Comparison of ENCODE assay signal across 18 cellular contexts in genomic region chr3:27844052-27844675, GRCh38.
DNase-seq lines count a peak whose midpoint lies in the region; ATAC-seq and TF ChIP-seq lines count a peak whose summit lies in the region.
"Had no signal": no experiment of that assay in that cellular context is flagged by ENCODE, and none has a peak within 500 bp of the region (broad histone marks: within the 10 kb centered on the region; RNA-seq: fewer than 3 reads in every experiment).

No MANE protein-coding gene starts in this region.

- H3K27ac Mint-ChIP-seq in activated CD4-positive, alpha-beta T cell treated with anti-CD3 and anti-CD28 coated beads, Interleukin-2, amount 10 ng/mL, durations not matched to agents 24 days and 14 days = peak overlapping the region; percentile 32
- no peak overlapping the region for H3K27ac Mint-ChIP-seq in activated T-helper 17 cell treated with anti-CD3 and anti-CD28 coated beads, Interleukin-2, amount 50 U/mL, for 72 hours
- H3K27ac Mint-ChIP-seq: B cell; CD8-positive, alpha-beta T cell had no signal

- no peaks in the 10 kb centered on the region for H3K4me1 ChIP-seq in heart left ventricle
- H3K4me1 ChIP-seq: BLaER1 treated with 17β-estradiol and CSF1 and Interleukin-3, amounts not matched to agents 10 nM and 100 nM; HAP-1 had no signal

- no peaks in the 10 kb centered on the region for H3K36me3 Mint-ChIP-seq in activated CD4-positive, alpha-beta T cell treated with anti-CD3 and anti-CD28 coated beads, Interleukin-2, amount 10 ng/mL, durations not matched to agents 24 days and 14 days (ENCODE audit: low read depth)
- H3K36me3 Mint-ChIP-seq in activated T-cell treated with anti-CD3 and anti-CD28 coated beads, Interleukin-2, amount 50 U/mL, for 4 hours (ENCODE audit: insufficient read depth) = no peaks in the 10 kb centered on the region
- H3K36me3 Mint-ChIP-seq in activated T-helper 17 cell treated with anti-CD3 and anti-CD28 coated beads, Interleukin-2, amount 50 U/mL, for 72 hours (ENCODE audit: low read depth) = no peaks in the 10 kb centered on the region
- H3K36me3 Mint-ChIP-seq: CD8-positive, alpha-beta T cell had no signal

- no peaks in the 10 kb centered on the region for H3K27me3 Mint-ChIP-seq in activated CD4-positive, alpha-beta T cell treated with anti-CD3 and anti-CD28 coated beads, Interleukin-2, amount 10 ng/mL, durations not matched to agents 24 days and 14 days
- no peaks in the 10 kb centered on the region for H3K27me3 Mint-ChIP-seq in activated T-cell treated with anti-CD3 and anti-CD28 coated beads, Interleukin-2, amount 50 U/mL, for 4 hours (ENCODE audit: low read depth)
- peaks cover 3% of the 10 kb centered on the region for H3K27me3 Mint-ChIP-seq in activated T-helper 17 cell treated with anti-CD3 and anti-CD28 coated beads, Interleukin-2, amount 50 U/mL, for 72 hours
- H3K27me3 Mint-ChIP-seq: B cell had no signal

- peaks cover 10% of the 10 kb centered on the region for H3K9me3 Mint-ChIP-seq in activated CD4-positive, alpha-beta T cell treated with anti-CD3 and anti-CD28 coated beads, Interleukin-2, amount 10 ng/mL, durations not matched to agents 24 days and 14 days
- H3K9me3 Mint-ChIP-seq in activated T-cell treated with anti-CD3 and anti-CD28 coated beads, Interleukin-2, amount 50 U/mL, for 4 hours = no peaks in the 10 kb centered on the region
- no peaks in the 10 kb centered on the region for H3K9me3 Mint-ChIP-seq in activated T-helper 17 cell treated with anti-CD3 and anti-CD28 coated beads, Interleukin-2, amount 50 U/mL, for 72 hours
- H3K9me3 Mint-ChIP-seq: CD8-positive, alpha-beta T cell had no signal

- no peak for DNase-seq in activated CD4-positive, alpha-beta T cell treated with anti-CD3 and anti-CD28 coated beads, Interleukin-2, amount 10 ng/mL, durations not matched to agents 24 days and 14 days
- DNase-seq in activated CD4-positive, alpha-beta T cell treated with anti-CD3 and anti-CD28 coated beads for 1 hour = no peak
- no peak for DNase-seq in activated T-cell treated with anti-CD3 and anti-CD28 coated beads, Interleukin-2, amount 50 U/mL, for 4 hours
- no peak for DNase-seq in activated T-cell treated with anti-CD3 and anti-CD28 coated beads, Interleukin-2, amount 50 U/mL, for 48 hours
- no peak for DNase-seq in stimulated activated CD4-positive, alpha-beta T cell treated with anti-CD3 and anti-CD28 coated beads, Interleukin-4, amount 100 ng/mL, for 4 hours
- no peak for DNase-seq in heart left ventricle
- DNase-seq: 8988T; Calu3; CD8-positive, alpha-beta T cell; DMS79 treated with DMSO at 0.1 percent for 48 hours; GF-D8; GM23248 had no signal

- no peak for TF ChIP-seq CTCF in heart left ventricle (IDR thresholded peaks at IDR 0.05)

- no peak overlapping the region for H3K4me3 Mint-ChIP-seq in activated CD4-positive, alpha-beta T cell treated with anti-CD3 and anti-CD28 coated beads, Interleukin-2, amount 10 ng/mL, durations not matched to agents 24 days and 14 days
- H3K4me3 Mint-ChIP-seq in activated T-cell treated with anti-CD3 and anti-CD28 coated beads, Interleukin-2, amount 50 U/mL, for 4 hours = no peak overlapping the region
- H3K4me3 Mint-ChIP-seq in activated T-helper 17 cell treated with anti-CD3 and anti-CD28 coated beads, Interleukin-2, amount 50 U/mL, for 72 hours = no peak overlapping the region
- H3K4me3 Mint-ChIP-seq: B cell; CD8-positive, alpha-beta T cell had no signal

- peaks cover 12% of the 10 kb centered on the region for H3K4me1 Mint-ChIP-seq in activated CD4-positive, alpha-beta T cell treated with anti-CD3 and anti-CD28 coated beads, Interleukin-2, amount 10 ng/mL, durations not matched to agents 24 days and 14 days
- peaks cover 16% of the 10 kb centered on the region for H3K4me1 Mint-ChIP-seq in activated T-cell treated with anti-CD3 and anti-CD28 coated beads, Interleukin-2, amount 50 U/mL, for 4 hours (ENCODE audit: low read depth)
- peaks cover 5% of the 10 kb centered on the region for H3K4me1 Mint-ChIP-seq in activated T-helper 17 cell treated with anti-CD3 and anti-CD28 coated beads, Interleukin-2, amount 50 U/mL, for 72 hours
- H3K4me1 Mint-ChIP-seq: B cell had no signal

- WGBS in heart left ventricle, 4 donors = 65 to 75% (median 71%) methylated on average over 1 of the region's 1 CpG

- no peaks in the 10 kb centered on the region for H3K36me3 ChIP-seq in heart left ventricle
- H3K36me3 ChIP-seq: BLaER1 treated with 17β-estradiol and CSF1 and Interleukin-3, amounts not matched to agents 10 nM and 100 nM; HAP-1 had no signal

- H3K9me3 ChIP-seq in heart left ventricle = no peaks in the 10 kb centered on the region
- H3K9me3 ChIP-seq: BLaER1 treated with 17β-estradiol and CSF1 and Interleukin-3, amounts not matched to agents 10 nM and 100 nM; HAP-1 had no signal

- no peaks in the 10 kb centered on the region for H3K27me3 ChIP-seq in heart left ventricle
- H3K27me3 ChIP-seq: BLaER1 treated with 17β-estradiol and CSF1 and Interleukin-3, amounts not matched to agents 10 nM and 100 nM had no signal

- intact Hi-C loops in activated CD4-positive, alpha-beta T cell treated with anti-CD3 and anti-CD28 coated beads, Interleukin-2, amount 10 ng/mL, durations not matched to agents 24 days and 14 days (cut with micrococcal nuclease) = loop anchor here (10.0 kb wide), 2 partner anchors 61 to 89 kb away; no protein-coding TSS in a partner anchor
- intact Hi-C loops in heart left ventricle (cut with DNase I) = no loop called here

- ATAC-seq in activated T-cell treated with anti-CD3 and anti-CD28 coated beads, Interleukin-2, amount 50 U/mL, for 4 hours = peak; percentile 53 to 82
- peak; percentile 44 for ATAC-seq in GM19351 (IDR thresholded peaks at IDR 0.05; ENCODE audit: unreplicated experiment)
- peak; percentile 78 for ATAC-seq in activated T-helper 17 cell treated with anti-CD3 and anti-CD28 coated beads, Interleukin-2, amount 50 U/mL, for 72 hours (replicated peaks)
- ATAC-seq in heart left ventricle = no peak
- ATAC-seq: CD8-positive, alpha-beta T cell had no signal

- no peak overlapping the region for H3K4me3 ChIP-seq in heart left ventricle
- H3K4me3 ChIP-seq: BLaER1 treated with 17β-estradiol and CSF1 and Interleukin-3, amounts not matched to agents 10 nM and 100 nM; GM23248; HAP-1 had no signal

- H3K27ac ChIP-seq in heart left ventricle = no peak overlapping the region
- H3K27ac ChIP-seq: BLaER1 treated with 17β-estradiol and CSF1 and Interleukin-3, amounts not matched to agents 10 nM and 100 nM; GM23248; HL-60 had no signal

- TF ChIP-seq POLR2A in heart left ventricle (IDR thresholded peaks at IDR 0.05) = no peak

Comparison
In these comparisons a context has a peak if more than half of its experiments do, and no peak if none do; other contexts are left out.
1. ATAC-seq: peak in activated T-cell treated with anti-CD3 and anti-CD28 coated beads, Interleukin-2, amount 50 U/mL, for 4 hours (2 of 2), GM19351 (single experiment) and activated T-helper 17 cell treated with anti-CD3 and anti-CD28 coated beads, Interleukin-2, amount 50 U/mL, for 72 hours (single experiment); none in heart left ventricle (0 of 4).